In the genomic region with DNA sequence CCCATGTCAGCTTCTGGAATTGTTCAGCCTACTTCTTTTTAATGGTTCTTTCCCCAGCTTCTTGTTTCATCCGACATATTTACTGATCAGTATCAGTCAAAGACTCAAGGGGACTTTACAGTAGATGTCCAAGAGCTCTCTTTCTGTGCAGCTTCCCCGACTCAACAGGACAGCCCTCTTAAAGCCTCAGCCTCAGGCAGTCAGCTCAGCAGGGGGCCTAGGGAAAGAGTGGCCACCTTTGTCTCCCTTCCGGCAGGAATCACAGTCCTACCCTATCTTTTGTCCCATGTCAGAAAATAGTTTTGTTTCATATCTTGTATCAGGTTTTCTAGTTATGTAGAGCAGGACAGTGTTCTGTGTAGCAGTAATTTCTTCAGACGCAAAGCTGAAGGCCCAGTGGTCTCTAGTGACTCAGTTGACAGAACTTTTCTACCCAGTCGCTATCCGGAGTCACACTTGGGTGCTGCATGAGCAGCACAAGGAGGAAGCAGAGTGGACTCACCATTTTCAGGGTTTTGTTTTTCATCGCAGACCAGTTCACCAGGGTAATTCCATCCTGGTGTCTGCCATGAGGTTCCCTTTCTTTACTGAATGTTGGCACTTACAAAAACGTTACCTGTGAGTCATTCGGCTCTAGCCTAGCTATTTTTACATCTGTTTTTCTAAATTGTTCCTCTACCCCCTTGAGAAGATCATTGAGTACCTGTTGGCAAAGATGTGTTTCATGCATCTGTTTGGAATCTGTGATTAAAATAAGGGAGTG, we compare ENCODE assay signal across 22 cellular contexts. TPM values are rescaled to one million over a fixed set of nuclear protein-coding genes. Genes with fewer than 3 reads are reported as not detected.
DNase-seq lines count a peak whose midpoint lies in the region; ATAC-seq, FAIRE-seq and TF ChIP-seq lines count a peak whose summit lies in the region.
"Had no signal": no experiment of that assay in that cellular context is flagged by ENCODE, and none has a peak within 500 bp of the region (broad histone marks: within the 10 kb centered on the region; RNA-seq: fewer than 3 reads in every experiment).

No MANE protein-coding gene starts in this region.

- no peaks in the 10 kb centered on the region for H4K20me1 ChIP-seq in K562 (replicated peaks; ENCODE audit: control insufficient read depth, insufficient read depth, low read length)

- 68% methylated on average over 9 of the region's 9 CpGs for WGBS in K562 (ENCODE audit: insufficient coverage, low coverage, missing lambda C conversion rate)

- no peak for DNase-seq in activated T-cell treated with anti-CD3 and anti-CD28 coated beads, Interleukin-2, amount 50 U/mL, for 72 hours
- DNase-seq in activated T-cell treated with anti-CD3 and anti-CD28 coated beads, Interleukin-2, amount 50 U/mL, for 48 hours: no peak
- DNase-seq in MV-4-11 (lab: John Stamatoyannopoulos, UW): peak; percentile 56
- no peak for DNase-seq in K562 (ENCODE audit: extremely low read depth in 1 of 4, low spot score in 3 of 4)
- no peak for DNase-seq in thoracic aorta (ENCODE audit: low spot score)
- no peak for DNase-seq in foreskin melanocyte
- no peak for DNase-seq in AML-193 (lab: John Stamatoyannopoulos, UW)
- DNase-seq: ACHN; activated CD8-positive, alpha-beta memory T cell treated with anti-CD3 and anti-CD28 coated beads, Interleukin-2, amount 10 ng/mL, durations not matched to agents 7 days and 5 days; activated naive CD4-positive, alpha-beta T cell treated with anti-CD3 and anti-CD28 coated beads, Interleukin-2, amount 10 ng/mL, durations not matched to agents 7 days and 5 days; kidney glomerular epithelial cell; midbrain; NCI-H187 treated with DMSO at 0.1 percent for 48 hours; Peyer's patch; stimulated activated CD4-positive, alpha-beta T cell treated with anti-CD3 and anti-CD28 coated beads, Interleukin-4, amount 100 ng/mL, for 4 hours; SW 1271; uterus had no signal

- H3K4me2 ChIP-seq in K562 (ENCODE audit: insufficient read depth, low read length): no peak overlapping the region

- TF ChIP-seq POLR2A in K562 (conservative IDR thresholded peaks at IDR 0.05): no peak

- FAIRE-seq in K562 (lab: Jason Lieb, UNC): no peak

- ATAC-seq in activated T-cell treated with anti-CD3 and anti-CD28 coated beads, Interleukin-2, amount 50 U/mL, for 72 hours (replicated peaks in 1 of 2): peak in 1 of 2 donors; percentile 15
- ATAC-seq in K562 (peak; percentile 35; the same call in 2 of the 3 replicates), thoracic aorta (ENCODE audit: insufficient number of reproducible peaks, low FRiP score, low read depth) (no peak), HG02973 (IDR thresholded peaks at IDR 0.05; ENCODE audit: unreplicated experiment) (no peak)
- ATAC-seq: activated CD8-positive, alpha-beta memory T cell treated with anti-CD3 and anti-CD28 coated beads, Interleukin-2, amount 10 ng/mL, durations not matched to agents 7 days and 5 days had no signal

- peak overlapping the region in 1 of 2 experiments; percentile 6; a peak in 1 of 4 replicates for H3K9ac ChIP-seq in K562 (ENCODE audit: insufficient read depth in 1 of 2, low read depth in 2 of 2, low read length in 2 of 2)

- intact Hi-C loops in K562 (cut with micrococcal nuclease): no loop called here

- BruUV-seq in K562 (replicated peaks; lab: Mats Ljungman, UMichigan): no TSS peak

- H3K4me1 ChIP-seq in K562 (replicated peaks in 1 of 2; ENCODE audit: control insufficient read depth in 2 of 2, insufficient read depth in 2 of 2, low read length in 2 of 2) (peaks cover 6 to 20% of the 10 kb centered on the region in 2 experiments; a peak in 4 of 5 replicates), thoracic aorta (ENCODE audit: control insufficient read depth in 1 of 2, low read depth in 2 of 2) (peaks cover 28 to 51% of the 10 kb centered on the region in 2 donors)
- H3K4me1 ChIP-seq: breast epithelium, Peyer's patch, uterus had no signal

- H3K27me3 Mint-ChIP-seq in activated T-cell treated with anti-CD3 and anti-CD28 coated beads, Interleukin-2, amount 50 U/mL, for 72 hours (ENCODE audit: low read depth): no peaks in the 10 kb centered on the region
- H3K27me3 Mint-ChIP-seq: activated CD8-positive, alpha-beta memory T cell treated with anti-CD3 and anti-CD28 coated beads, Interleukin-2, amount 10 ng/mL, durations not matched to agents 7 days and 5 days; activated naive CD4-positive, alpha-beta T cell treated with anti-CD3 and anti-CD28 coated beads, Interleukin-2, amount 10 ng/mL, durations not matched to agents 7 days and 5 days had no signal

- POLR2A ChIA-PET in K562 (lab: Yijun Ruan, JAX): interaction anchor here (0.5 to 1.5 kb wide), 4 partner anchors 10 to 32 kb away, joined by 3 to 4 read pairs (median 3); no protein-coding TSS in a partner anchor

- H3K36me3 Mint-ChIP-seq in activated T-cell treated with anti-CD3 and anti-CD28 coated beads, Interleukin-2, amount 50 U/mL, for 72 hours (ENCODE audit: insufficient read depth in 2 of 2): peaks cover 0 to 6% of the 10 kb centered on the region in 2 donors

- no peak overlapping the region for H2AFZ ChIP-seq in K562 (ENCODE audit: low read depth, low read length)

- in situ Hi-C loops in K562 (cut with MboI): no loop called here

- H3K27me3 ChIP-seq in K562 (ENCODE audit: control insufficient read depth in 2 of 2, insufficient read depth in 2 of 2, low read length in 2 of 2) (no peaks in the 10 kb centered on the region), thoracic aorta (replicated peaks; ENCODE audit: insufficient read depth) (no peaks in the 10 kb centered on the region)
- H3K27me3 ChIP-seq: breast epithelium, neutrophil, Peyer's patch, uterus had no signal

- H3K9me3 ChIP-seq in K562 (replicated peaks; ENCODE audit: control insufficient read depth, insufficient read depth, low read depth, low read length) (no peaks in the 10 kb centered on the region), thoracic aorta (no peaks in the 10 kb centered on the region)
- H3K9me3 ChIP-seq: breast epithelium, Caco-2, neutrophil, Peyer's patch, uterus had no signal

- TF ChIP-seq EP300 in K562 (IDR thresholded peaks at IDR 0.05; ENCODE audit: low read length): no peak

- H3K4me3 Mint-ChIP-seq in activated T-cell treated with anti-CD3 and anti-CD28 coated beads, Interleukin-2, amount 50 U/mL, for 72 hours: peak overlapping the region in 1 of 2 donors; percentile 46
- H3K4me3 Mint-ChIP-seq: activated CD8-positive, alpha-beta memory T cell treated with anti-CD3 and anti-CD28 coated beads, Interleukin-2, amount 10 ng/mL, durations not matched to agents 7 days and 5 days; activated naive CD4-positive, alpha-beta T cell treated with anti-CD3 and anti-CD28 coated beads, Interleukin-2, amount 10 ng/mL, durations not matched to agents 7 days and 5 days had no signal

- no peak overlapping the region for H3K4me3 ChIP-seq in K562
- no peak overlapping the region for H3K4me3 ChIP-seq in thoracic aorta
- H3K4me3 ChIP-seq: breast epithelium, Peyer's patch, uterus had no signal

- H3K36me3 ChIP-seq in K562 (ENCODE audit: control insufficient read depth, insufficient read depth, low read length) (peaks cover 16% of the 10 kb centered on the region; the same call in 2 of the 3 replicates), thoracic aorta (no peaks in the 10 kb centered on the region)
- H3K36me3 ChIP-seq: breast epithelium, uterus had no signal

- CTCF ChIA-PET in K562 (lab: Yijun Ruan, JAX; ENCODE audit: low intra/inter-chr PET ratio): interaction anchor here (0.7 kb wide), 1 partner anchor 256 kb away, joined by 3 read pairs; no protein-coding TSS in a partner anchor

- TF ChIP-seq CTCF in K562 (IDR thresholded peaks at IDR 0.05 in 2 of 3, conservative IDR thresholded peaks at IDR 0.05 in 1 of 3; ENCODE audit: insufficient read depth in 2 of 3, low read depth in 1 of 3, low read length in 3 of 3) (no peak), thoracic aorta (IDR thresholded peaks at IDR 0.05) (no peak)

- no peaks in the 10 kb centered on the region for H3K79me2 ChIP-seq in K562 (ENCODE audit: control insufficient read depth, insufficient read depth, low read length)

- peak overlapping the region; percentile 51 for H3K27ac Mint-ChIP-seq in activated T-cell treated with anti-CD3 and anti-CD28 coated beads, Interleukin-2, amount 50 U/mL, for 72 hours
- H3K27ac Mint-ChIP-seq: activated CD8-positive, alpha-beta memory T cell treated with anti-CD3 and anti-CD28 coated beads, Interleukin-2, amount 10 ng/mL, durations not matched to agents 7 days and 5 days; activated naive CD4-positive, alpha-beta T cell treated with anti-CD3 and anti-CD28 coated beads, Interleukin-2, amount 10 ng/mL, durations not matched to agents 7 days and 5 days had no signal

- H3K4me1 Mint-ChIP-seq in activated T-cell treated with anti-CD3 and anti-CD28 coated beads, Interleukin-2, amount 50 U/mL, for 72 hours (ENCODE audit: low read depth): peaks cover 17% of the 10 kb centered on the region
- H3K4me1 Mint-ChIP-seq: activated CD8-positive, alpha-beta memory T cell treated with anti-CD3 and anti-CD28 coated beads, Interleukin-2, amount 10 ng/mL, durations not matched to agents 7 days and 5 days; activated naive CD4-positive, alpha-beta T cell treated with anti-CD3 and anti-CD28 coated beads, Interleukin-2, amount 10 ng/mL, durations not matched to agents 7 days and 5 days had no signal

- H3K27ac ChIP-seq in K562 (ENCODE audit: extremely low read depth, low read depth, low read length): no peak overlapping the region
- peak overlapping the region; percentile 53 to 87 for H3K27ac ChIP-seq in thoracic aorta
- H3K27ac ChIP-seq: breast epithelium, Peyer's patch, uterus, VCaP had no signal

- no peaks in the 10 kb centered on the region for H3K9me3 Mint-ChIP-seq in activated T-cell treated with anti-CD3 and anti-CD28 coated beads, Interleukin-2, amount 50 U/mL, for 72 hours
- H3K9me3 Mint-ChIP-seq: activated naive CD4-positive, alpha-beta T cell treated with anti-CD3 and anti-CD28 coated beads, Interleukin-2, amount 10 ng/mL, durations not matched to agents 7 days and 5 days had no signal

- H3K9me1 ChIP-seq in K562 (ENCODE audit: control insufficient read depth, insufficient read depth, low read length): no peaks in the 10 kb centered on the region

- no peak for TF ChIP-seq RAD21 in K562 (CRISPR knock-in tag; conservative IDR thresholded peaks at IDR 0.05 in 1 of 2, IDR thresholded peaks at IDR 0.05 in 1 of 2)

RNA-seq across cellular contexts. Expression of a gene that starts 47.7 kb away (rescaled TPM):
- 10 to 100 TPM; 10.6 to 10.8 TPM for total RNA-seq in activated T-cell treated with anti-CD3 and anti-CD28 coated beads, Interleukin-2, amount 50 U/mL, for 72 hours
- total RNA-seq in K562 (2011; cell fraction: chromatin; rRNA removed; ENCODE audit: low replicate concordance): 8.9 and 19.4 TPM in 2 replicates
- total RNA-seq in K562 (2011; cell fraction: nucleolus; rRNA removed): 11.3 and 13.7 TPM in 2 replicates
- 8.9 and 10.6 TPM in 2 replicates for total RNA-seq in K562 (2011; cell fraction: nucleoplasm; rRNA removed)
- total RNA-seq in K562 (2014; rRNA removed) (2.6 and 2.7 TPM in 2 replicates), K562 (2014; rRNA removed; fragmentation: Illumina TruSeq; extraction: Trizol) (2.2 and 2.5 TPM in 2 replicates), K562 (2015; rRNA removed; fragmentation: Illumina TruSeq; extraction: Trizol) (2.6 and 2.7 TPM in 2 replicates), K562 (2021) (8.0 and 8.2 TPM in 2 replicates), thoracic aorta (1 to 10 TPM; 3.9 to 7.3 TPM)
- polyA plus RNA-seq in K562 (2011; rRNA removed) (3.8 and 7.3 TPM in 2 replicates), K562 (2014; fragmentation: Illumina TruSeq; extraction: Trizol) (5.0 and 6.7 TPM in 2 replicates), K562 (2014; fragmentation: Nextera tagmentation; extraction: Ambion mirVana) (under 1 TPM; 0.46 to 0.59 TPM), K562 (2014; rRNA removed) (3.2 and 4.0 TPM in 2 replicates)
- 5.4 and 6.6 TPM in 2 replicates for polyA plus RNA-seq in K562 (2011; cell fraction: cytosol; rRNA removed)
- polyA plus RNA-seq in K562 (2011; cell fraction: nucleus; rRNA removed): 6.0 and 6.9 TPM in 2 replicates
- 4.3 and 4.6 TPM in 2 replicates for polyA plus RNA-seq in K562 (2012)
- 3.8 and 4.3 TPM in 2 replicates for polyA minus RNA-seq in K562 (2011; rRNA and poly(A)+ RNA removed)
- 3.8 and 4.3 TPM in 2 replicates for polyA minus RNA-seq in K562 (2011; cell fraction: cytosol; rRNA and poly(A)+ RNA removed)
- 3.0 and 3.8 TPM in 2 replicates for polyA minus RNA-seq in K562 (2011; cell fraction: nucleus; rRNA and poly(A)+ RNA removed)

RNA-seq across cellular contexts. Expression of a gene that starts 55.0 kb away (rescaled TPM):
- 10 to 100 TPM; 19.0 to 19.9 TPM for total RNA-seq in activated T-cell treated with anti-CD3 and anti-CD28 coated beads, Interleukin-2, amount 50 U/mL, for 72 hours
- total RNA-seq in K562 (2011; cell fraction: chromatin; rRNA removed; ENCODE audit: low replicate concordance): 30.2 and 34.7 TPM in 2 replicates
- 26.8 and 36.1 TPM in 2 replicates for total RNA-seq in K562 (2011; cell fraction: nucleolus; rRNA removed)
- 19.1 and 25.0 TPM in 2 replicates for total RNA-seq in K562 (2011; cell fraction: nucleoplasm; rRNA removed)
- total RNA-seq in K562 (2014; rRNA removed) (5.0 and 11.7 TPM in 2 replicates), K562 (2014; rRNA removed; fragmentation: Illumina TruSeq; extraction: Trizol) (4.9 and 5.9 TPM in 2 replicates), K562 (2015; rRNA removed; fragmentation: Illumina TruSeq; extraction: Trizol) (4.9 and 9.7 TPM in 2 replicates), K562 (2021) (8.0 and 8.8 TPM in 2 replicates), thoracic aorta (10 to 100 TPM in 1 of 2 donors, 1 to 10 TPM in 1; 9.2 to 14.3 TPM)
- polyA plus RNA-seq in K562 (2011; rRNA removed) (2.9 and 4.4 TPM in 2 replicates), K562 (2014; fragmentation: Illumina TruSeq; extraction: Trizol) (5.7 and 6.3 TPM in 2 replicates), K562 (2014; fragmentation: Nextera tagmentation; extraction: Ambion mirVana) (under 1 TPM; 0.56 to 0.76 TPM), K562 (2014; rRNA removed) (4.7 and 5.4 TPM in 2 replicates)
- 2.6 TPM in 2 replicates for polyA plus RNA-seq in K562 (2011; cell fraction: cytosol; rRNA removed)
- polyA plus RNA-seq in K562 (2011; cell fraction: nucleus; rRNA removed): 16.6 and 24.2 TPM in 2 replicates
- polyA plus RNA-seq in K562 (2012): 5.3 and 9.7 TPM in 2 replicates
- 16.2 and 17.9 TPM in 2 replicates for polyA minus RNA-seq in K562 (2011; rRNA and poly(A)+ RNA removed)
- 1.8 and 3.2 TPM in 2 replicates for polyA minus RNA-seq in K562 (2011; cell fraction: cytosol; rRNA and poly(A)+ RNA removed)
- 17.5 and 25.3 TPM in 2 replicates for polyA minus RNA-seq in K562 (2011; cell fraction: nucleus; rRNA and poly(A)+ RNA removed)
